ENCODE assay signal across 8 cellular contexts in genomic region chr2:20447437-20448245, GRCh38. TPM values are rescaled to one million over a fixed set of nuclear protein-coding genes. Genes with fewer than 3 reads are reported as not detected.
DNase-seq lines count a peak whose midpoint lies in the region; ATAC-seq and TF ChIP-seq lines count a peak whose summit lies in the region.

No MANE protein-coding gene starts in this region.

- H3K27me3 Mint-ChIP-seq in activated naive CD8-positive, alpha-beta T cell: peaks cover 8% of the 10 kb centered on the region

- H3K4me2 ChIP-seq in parathyroid adenoma (ENCODE audit: low read length): peak overlapping the region; percentile 91

- peaks cover 2% of the 10 kb centered on the region for H3K36me3 Mint-ChIP-seq in activated naive CD8-positive, alpha-beta T cell

- H3K4me3 Mint-ChIP-seq in activated naive CD8-positive, alpha-beta T cell: peak overlapping the region; percentile 84

- ATAC-seq in GM21529 (IDR thresholded peaks at IDR 0.05; ENCODE audit: unreplicated experiment) (peak; percentile 9), HG03469 (IDR thresholded peaks at IDR 0.05; ENCODE audit: unreplicated experiment) (no peak)

- peak overlapping the region; percentile 80 for H2AFZ ChIP-seq in parathyroid adenoma

- no peak overlapping the region for H3K27ac Mint-ChIP-seq in activated naive CD8-positive, alpha-beta T cell

- H3K4me1 ChIP-seq in cardiac muscle cell (ENCODE audit: low read depth) (peaks cover 25% of the 10 kb centered on the region), parathyroid adenoma (peaks cover 19% of the 10 kb centered on the region)

- H3K27ac ChIP-seq in cardiac muscle cell (peak overlapping the region; percentile 97), parathyroid adenoma (peak overlapping the region; percentile 100)

- DNase-seq in GM06990 (ENCODE audit: extremely low read depth, insufficient read length) (peak; percentile 57), NCI-H1694 (lab: John Stamatoyannopoulos, UW) (peak; percentile 50), cardiac muscle cell (ENCODE audit: low read depth in 1 of 2, low spot score in 1 of 2) (peak; percentile 50 to 69), NOMO-1 treated with DMSO at 0.1 percent for 48 hours (lab: John Stamatoyannopoulos, UW; ENCODE audit: unreplicated experiment) (no peak)

- H3K36me3 ChIP-seq in GM06990 (ENCODE audit: control insufficient read depth, insufficient read depth, low read length) (no peaks in the 10 kb centered on the region), cardiac muscle cell (no peaks in the 10 kb centered on the region), parathyroid adenoma (ENCODE audit: control insufficient read depth, insufficient read depth, low read length) (peaks cover 2% of the 10 kb centered on the region)

- peak overlapping the region; percentile 98 for H3K9ac ChIP-seq in parathyroid adenoma

- H3K9me3 Mint-ChIP-seq in activated naive CD8-positive, alpha-beta T cell (ENCODE audit: low read depth): no peaks in the 10 kb centered on the region

- no peaks in the 10 kb centered on the region for H3K9me3 ChIP-seq in cardiac muscle cell (ENCODE audit: low read depth)
- no peaks in the 10 kb centered on the region for H3K9me3 ChIP-seq in parathyroid adenoma (ENCODE audit: control insufficient read depth, low read length)

- peaks cover 10% of the 10 kb centered on the region for H3K4me1 Mint-ChIP-seq in activated naive CD8-positive, alpha-beta T cell (ENCODE audit: low read depth)

- H3K4me3 ChIP-seq in GM06990 (replicated peaks; ENCODE audit: low read depth, low read length) (peak overlapping the region; percentile 72), cardiac muscle cell (peak overlapping the region; percentile 69), parathyroid adenoma (ENCODE audit: low read depth, low read length) (peak overlapping the region; percentile 82)

- H3K79me2 ChIP-seq in parathyroid adenoma: peaks cover 10% of the 10 kb centered on the region

- H3K27me3 ChIP-seq in GM06990 (replicated peaks; ENCODE audit: control insufficient read depth, insufficient read depth, low read length): no peaks in the 10 kb centered on the region; the same call in 1 of the 2 replicates
- no peaks in the 10 kb centered on the region for H3K27me3 ChIP-seq in cardiac muscle cell
- H3K27me3 ChIP-seq in parathyroid adenoma (ENCODE audit: control insufficient read depth, insufficient read depth, low read length): no peaks in the 10 kb centered on the region

- no peak for TF ChIP-seq CTCF in GM06990 (IDR thresholded peaks at IDR 0.05; ENCODE audit: insufficient read depth, low read length, poor library complexity, severe bottlenecking)
- no peak for TF ChIP-seq CTCF in cardiac muscle cell (IDR thresholded peaks at IDR 0.05; ENCODE audit: low read depth, low read length)
- TF ChIP-seq CTCF in parathyroid adenoma (IDR thresholded peaks at IDR 0.05): no peak

RNA-seq across cellular contexts. Expression of gene RHOB, which starts 0.8 kb away (rescaled TPM):
- 82.7 and 92.1 TPM in 2 replicates for total RNA-seq in cardiac muscle cell
- polyA plus RNA-seq in cardiac muscle cell: 15.2 and 15.4 TPM in 2 replicates
